Comparison of ENCODE assay signal across 18 cellular contexts in the genomic region with DNA sequence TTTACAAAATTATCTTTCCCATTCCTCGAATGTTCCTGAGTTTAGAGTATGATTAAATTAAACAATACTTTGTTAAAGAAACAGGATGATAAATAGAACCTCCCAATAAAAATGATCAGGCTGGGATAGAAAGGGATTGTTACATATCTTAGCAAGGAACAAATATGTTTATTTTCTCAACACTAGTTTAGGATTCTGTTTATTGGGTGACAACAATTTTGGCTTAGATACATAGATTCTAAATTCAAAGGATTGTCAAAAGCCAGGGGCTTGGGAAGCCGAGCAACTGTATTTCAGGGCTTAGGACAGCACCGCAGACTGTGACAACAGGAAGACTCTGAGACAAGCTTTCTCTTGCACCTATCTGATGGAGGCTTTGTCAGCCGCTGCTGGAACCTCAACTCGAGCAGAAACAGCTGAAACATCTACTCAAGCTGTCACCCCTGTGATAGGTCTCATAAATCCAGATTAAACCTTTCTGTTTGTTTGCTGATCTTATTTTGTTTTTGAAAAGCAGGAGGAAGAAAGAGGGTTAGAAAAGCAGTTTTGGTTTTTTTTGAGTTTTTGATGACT.
"Had no signal": no experiment of that assay in that cellular context is flagged by ENCODE, and none has a peak within 500 bp of the region (broad histone marks: within the 10 kb centered on the region; RNA-seq: fewer than 3 reads in every experiment).

No MANE protein-coding gene starts in this region.

- H3K4me1 Mint-ChIP-seq: activated CD8-positive, alpha-beta memory T cell treated with anti-CD3 and anti-CD28 coated beads, Interleukin-2, amount 10 ng/mL, durations not matched to agents 7 days and 5 days; activated naive CD4-positive, alpha-beta T cell treated with anti-CD3 and anti-CD28 coated beads, Interleukin-2, amount 50 U/mL, for 24 hours; stimulated activated naive CD8-positive, alpha-beta T cell treated with anti-CD3 and anti-CD28 coated beads, Interleukin-15, amount 100 ng/mL, for 72 hours had no signal

- H3K27ac ChIP-seq: coronary artery, gastroesophageal sphincter, pancreas, testis had no signal

- H3K36me3 Mint-ChIP-seq: activated CD8-positive, alpha-beta memory T cell treated with anti-CD3 and anti-CD28 coated beads, Interleukin-2, amount 10 ng/mL, durations not matched to agents 7 days and 5 days; activated naive CD4-positive, alpha-beta T cell treated with anti-CD3 and anti-CD28 coated beads, Interleukin-2, amount 50 U/mL, for 24 hours had no signal

- H3K4me3 Mint-ChIP-seq: activated CD8-positive, alpha-beta memory T cell treated with anti-CD3 and anti-CD28 coated beads, Interleukin-2, amount 10 ng/mL, durations not matched to agents 7 days and 5 days; activated naive CD4-positive, alpha-beta T cell treated with anti-CD3 and anti-CD28 coated beads, Interleukin-2, amount 50 U/mL, for 24 hours; activated T-cell treated with anti-CD3 and anti-CD28 coated beads, Interleukin-2, amount 50 U/mL, for 24 hours; nephron; stimulated activated naive CD8-positive, alpha-beta T cell treated with anti-CD3 and anti-CD28 coated beads, Interleukin-15, amount 100 ng/mL, for 72 hours had no signal

- H3K27me3 Mint-ChIP-seq: activated CD8-positive, alpha-beta memory T cell treated with anti-CD3 and anti-CD28 coated beads, Interleukin-2, amount 10 ng/mL, durations not matched to agents 7 days and 5 days had no signal

- H3K9me3 ChIP-seq: gastroesophageal sphincter, pancreas, testis had no signal

- H3K9me3 Mint-ChIP-seq: activated naive CD4-positive, alpha-beta T cell treated with anti-CD3 and anti-CD28 coated beads, Interleukin-2, amount 50 U/mL, for 24 hours; nephron; stimulated activated naive CD8-positive, alpha-beta T cell treated with anti-CD3 and anti-CD28 coated beads, Interleukin-15, amount 100 ng/mL, for 72 hours had no signal

- H3K4me3 ChIP-seq: coronary artery, gastroesophageal sphincter, pancreas, testis had no signal

- ATAC-seq: activated CD8-positive, alpha-beta memory T cell treated with anti-CD3 and anti-CD28 coated beads, Interleukin-2, amount 10 ng/mL, durations not matched to agents 7 days and 5 days; gastroesophageal sphincter; left ventricle myocardium superior; pancreas; stimulated activated naive CD8-positive, alpha-beta T cell treated with anti-CD3 and anti-CD28 coated beads, Interleukin-15, amount 100 ng/mL, for 72 hours had no signal

- H3K36me3 ChIP-seq: gastroesophageal sphincter, pancreas had no signal

- H3K27me3 ChIP-seq: testis had no signal

- H3K27ac Mint-ChIP-seq: activated CD8-positive, alpha-beta memory T cell treated with anti-CD3 and anti-CD28 coated beads, Interleukin-2, amount 10 ng/mL, durations not matched to agents 7 days and 5 days; activated naive CD4-positive, alpha-beta T cell treated with anti-CD3 and anti-CD28 coated beads, Interleukin-2, amount 50 U/mL, for 24 hours; activated T-cell treated with anti-CD3 and anti-CD28 coated beads, Interleukin-2, amount 50 U/mL, for 24 hours; nephron had no signal

- H3K4me1 ChIP-seq: gastroesophageal sphincter, pancreas, testis had no signal

- DNase-seq: activated CD4-positive, alpha-beta T cell treated with anti-CD3 and anti-CD28 coated beads for 1 hour; activated CD4-positive, alpha-beta T cell treated with anti-CD3 and anti-CD28 coated beads, Interleukin-2, amount 50 U/mL, for 48 hours; activated CD8-positive, alpha-beta memory T cell treated with anti-CD3 and anti-CD28 coated beads, Interleukin-2, amount 10 ng/mL, durations not matched to agents 7 days and 5 days; activated effector memory CD4-positive, alpha-beta T cell treated with Interleukin-2 at 50 U/mL for 16 hours; activated T-cell treated with anti-CD3 and anti-CD28 coated beads, Interleukin-2, amount 50 U/mL, for 24 hours; central memory CD4-positive, alpha-beta T cell; effector CD4-positive, alpha-beta T cell; kidney; left ventricle myocardium superior; mesenchymal stem cell; pancreas; stimulated activated CD4-positive, alpha-beta T cell treated with anti-CD3 and anti-CD28 coated beads, Interleukin-4, amount 100 ng/mL, for 4 hours; stimulated activated naive CD8-positive, alpha-beta T cell treated with anti-CD3 and anti-CD28 coated beads, Interleukin-15, amount 100 ng/mL, for 72 hours; testis had no signal
